ENCODE assay signal across 21 cellular contexts in genomic region chr6:16199792-16200191, GRCh38. TPM values are rescaled to one million over a fixed set of nuclear protein-coding genes. Genes with fewer than 3 reads are reported as not detected.
A peak's percentile ranks its signal among the peaks of the same experiment; 100 is the strongest.
DNase-seq lines count a peak whose midpoint lies in the region; ATAC-seq and TF ChIP-seq lines count a peak whose summit lies in the region.
"Had no signal": no experiment of that assay in that cellular context is flagged by ENCODE, and none has a peak within 500 bp of the region (broad histone marks: within the 10 kb centered on the region; RNA-seq: fewer than 3 reads in every experiment).

No MANE protein-coding gene starts in this region.

- no peak overlapping the region for H3K9ac ChIP-seq in OCI-LY3 (ENCODE audit: low read length)

- H3K4me3 Mint-ChIP-seq in GM23338: no peak overlapping the region
- no peak overlapping the region for H3K4me3 Mint-ChIP-seq in activated T-helper 1 cell treated with anti-CD3 and anti-CD28 coated beads, Interleukin-12 subunit alpha, Interleukin-12 subunit beta, Interleukin-2, Interleukin-4 antibody, amounts not matched to agents 30 ng/mL and 10 ng/mL and 1 ng/mL, durations not matched to agents 14 hours and 24 hours and 36 hours
- H3K4me3 Mint-ChIP-seq: activated naive CD4-positive, alpha-beta T cell treated with anti-CD3 and anti-CD28 coated beads, Interleukin-2, amount 10 ng/mL, durations not matched to agents 7 days and 5 days; H9; stimulated activated naive CD8-positive, alpha-beta T cell treated with anti-CD3 and anti-CD28 coated beads, Interleukin-15, amount 100 ng/mL, for 72 hours had no signal

- peaks cover 7% of the 10 kb centered on the region; the same call in 2 of the 3 replicates for H3K4me1 Mint-ChIP-seq in GM23338
- H3K4me1 Mint-ChIP-seq in activated T-helper 1 cell treated with anti-CD3 and anti-CD28 coated beads, Interleukin-12 subunit alpha, Interleukin-12 subunit beta, Interleukin-2, Interleukin-4 antibody, amounts not matched to agents 30 ng/mL and 10 ng/mL and 1 ng/mL, durations not matched to agents 14 hours and 24 hours and 36 hours (ENCODE audit: low read depth): no peaks in the 10 kb centered on the region
- H3K4me1 Mint-ChIP-seq: activated naive CD4-positive, alpha-beta T cell treated with anti-CD3 and anti-CD28 coated beads, Interleukin-2, amount 10 ng/mL, durations not matched to agents 7 days and 5 days; stimulated activated naive CD8-positive, alpha-beta T cell treated with anti-CD3 and anti-CD28 coated beads, Interleukin-15, amount 100 ng/mL, for 72 hours had no signal

- DNase-seq in GM23338 (ENCODE audit: low spot score) (no peak), globus pallidus (ENCODE audit: low spot score) (peak; percentile 26), gastrocnemius medialis (no peak), BE2C (no peak), COR-L47 (lab: John Stamatoyannopoulos, UW) (no peak)
- DNase-seq in activated T-helper 1 cell treated with anti-CD3 and anti-CD28 coated beads, Interleukin-12 subunit alpha, Interleukin-12 subunit beta, Interleukin-2, Interleukin-4 antibody, amounts not matched to agents 30 ng/mL and 10 ng/mL and 1 ng/mL, durations not matched to agents 14 hours and 24 hours and 36 hours (ENCODE audit: low spot score): no peak
- DNase-seq: activated naive CD4-positive, alpha-beta T cell treated with anti-CD3 and anti-CD28 coated beads, Interleukin-2, amount 10 ng/mL, durations not matched to agents 7 days and 5 days; activated T-cell treated with anti-CD3 and anti-CD28 coated beads for 4 hours; brain microvascular endothelial cell; dermis blood vessel endothelial cell; EL; H9; KBM-7; NCI-H2081 treated with DMSO at 0.1 percent for 48 hours; NCI-H526 treated with DMSO at 0.1 percent for 48 hours; sigmoid colon; stimulated activated CD4-positive, alpha-beta T cell treated with anti-CD3 and anti-CD28 coated beads, Interleukin-2, amount 100 ng/mL, for 24 hours; stimulated activated naive CD8-positive, alpha-beta T cell treated with anti-CD3 and anti-CD28 coated beads, Interleukin-15, amount 100 ng/mL, for 72 hours had no signal

- H3K27ac ChIP-seq in GM23338 (ENCODE audit: low read depth): no peak overlapping the region
- H3K27ac ChIP-seq in OCI-LY3 (ENCODE audit: low read length): no peak overlapping the region
- H3K27ac ChIP-seq in gastrocnemius medialis: no peak overlapping the region
- H3K27ac ChIP-seq: brain microvascular endothelial cell, gastroesophageal sphincter, sigmoid colon had no signal

- H3K36me3 ChIP-seq in GM23338 (ENCODE audit: insufficient read depth) (no peaks in the 10 kb centered on the region), OCI-LY3 (replicated peaks; ENCODE audit: low read depth, low read length) (no peaks in the 10 kb centered on the region), gastrocnemius medialis (no peaks in the 10 kb centered on the region), BE2C (no peaks in the 10 kb centered on the region)
- H3K36me3 ChIP-seq: brain microvascular endothelial cell, gastroesophageal sphincter, sigmoid colon had no signal

- H3K4me2 ChIP-seq in GM23338 (no peak overlapping the region), OCI-LY3 (ENCODE audit: low read length) (peak overlapping the region; percentile 99)

- H3F3A ChIP-seq in GM23338 (replicated peaks; ENCODE audit: low read depth): no peaks in the 10 kb centered on the region

- H3K36me3 Mint-ChIP-seq in GM23338 (ENCODE audit: low read depth): no peaks in the 10 kb centered on the region
- no peaks in the 10 kb centered on the region for H3K36me3 Mint-ChIP-seq in activated T-helper 1 cell treated with anti-CD3 and anti-CD28 coated beads, Interleukin-12 subunit alpha, Interleukin-12 subunit beta, Interleukin-2, Interleukin-4 antibody, amounts not matched to agents 30 ng/mL and 10 ng/mL and 1 ng/mL, durations not matched to agents 14 hours and 24 hours and 36 hours (ENCODE audit: low read depth)
- H3K36me3 Mint-ChIP-seq: activated naive CD4-positive, alpha-beta T cell treated with anti-CD3 and anti-CD28 coated beads, Interleukin-2, amount 10 ng/mL, durations not matched to agents 7 days and 5 days had no signal

- TF ChIP-seq CTCF in GM23338 (conservative IDR thresholded peaks at IDR 0.05; ENCODE audit: low read depth in 2 of 2) (no peak), OCI-LY3 (IDR thresholded peaks at IDR 0.05; ENCODE audit: low read depth, low read length) (no peak), gastrocnemius medialis (IDR thresholded peaks at IDR 0.05 in 4 of 5, conservative IDR thresholded peaks at IDR 0.05 in 1 of 5) (no peak), BE2C (IDR thresholded peaks at IDR 0.05; ENCODE audit: low read depth, low read length) (no peak)

- intact Hi-C loops in gastrocnemius medialis (cut with DNase I; ENCODE audit: low total_unique reads): no loop called here
- intact Hi-C loops in activated T-helper 1 cell treated with anti-CD3 and anti-CD28 coated beads, Interleukin-12 subunit alpha, Interleukin-12 subunit beta, Interleukin-2, Interleukin-4 antibody, amounts not matched to agents 30 ng/mL and 10 ng/mL and 1 ng/mL, durations not matched to agents 14 hours and 24 hours and 36 hours (cut with micrococcal nuclease): loop anchor here (10.0 kb wide), 1 partner anchor 675 kb away; no protein-coding TSS in a partner anchor

- no peaks in the 10 kb centered on the region for H3K9me2 ChIP-seq in GM23338 (ENCODE audit: insufficient read depth)

- H3K79me2 ChIP-seq in GM23338 (replicated peaks; ENCODE audit: insufficient read depth) (no peaks in the 10 kb centered on the region), OCI-LY3 (ENCODE audit: low read length) (no peaks in the 10 kb centered on the region)

- H2AFZ ChIP-seq in GM23338 (0 out of 2 replicates have a peak overlapping the region, but pooled peaks have one; percentile 90), OCI-LY3 (ENCODE audit: low read depth, low read length) (no peak overlapping the region)

- H3K27me3 ChIP-seq in GM23338 (ENCODE audit: insufficient read depth) (no peaks in the 10 kb centered on the region), OCI-LY3 (ENCODE audit: low read depth, low read length) (no peaks in the 10 kb centered on the region), gastrocnemius medialis (no peaks in the 10 kb centered on the region), BE2C (no peaks in the 10 kb centered on the region)
- H3K27me3 ChIP-seq: brain microvascular endothelial cell, sigmoid colon had no signal

- H4K20me1 ChIP-seq in GM23338 (replicated peaks; ENCODE audit: insufficient read depth) (no peaks in the 10 kb centered on the region), OCI-LY3 (ENCODE audit: insufficient read depth, low read length) (no peaks in the 10 kb centered on the region)

- no peaks in the 10 kb centered on the region for H3K27me3 Mint-ChIP-seq in GM23338 (ENCODE audit: insufficient read depth, low read depth, poor library complexity)
- H3K27me3 Mint-ChIP-seq in activated T-helper 1 cell treated with anti-CD3 and anti-CD28 coated beads, Interleukin-12 subunit alpha, Interleukin-12 subunit beta, Interleukin-2, Interleukin-4 antibody, amounts not matched to agents 30 ng/mL and 10 ng/mL and 1 ng/mL, durations not matched to agents 14 hours and 24 hours and 36 hours (ENCODE audit: insufficient read depth): peaks cover 25% of the 10 kb centered on the region

- no peak overlapping the region for H3K27ac Mint-ChIP-seq in GM23338
- no peak overlapping the region for H3K27ac Mint-ChIP-seq in activated T-helper 1 cell treated with anti-CD3 and anti-CD28 coated beads, Interleukin-12 subunit alpha, Interleukin-12 subunit beta, Interleukin-2, Interleukin-4 antibody, amounts not matched to agents 30 ng/mL and 10 ng/mL and 1 ng/mL, durations not matched to agents 14 hours and 24 hours and 36 hours
- H3K27ac Mint-ChIP-seq: activated naive CD4-positive, alpha-beta T cell treated with anti-CD3 and anti-CD28 coated beads, Interleukin-2, amount 10 ng/mL, durations not matched to agents 7 days and 5 days; H9; stimulated activated naive CD8-positive, alpha-beta T cell treated with anti-CD3 and anti-CD28 coated beads, Interleukin-15, amount 100 ng/mL, for 72 hours had no signal

- no peaks in the 10 kb centered on the region for H3K9me3 ChIP-seq in OCI-LY3 (ENCODE audit: insufficient read depth, low read length)
- H3K9me3 ChIP-seq in gastrocnemius medialis: no peaks in the 10 kb centered on the region
- H3K9me3 ChIP-seq in BE2C: no peaks in the 10 kb centered on the region; the same call in 1 of the 2 replicates
- H3K9me3 ChIP-seq: gastroesophageal sphincter, sigmoid colon had no signal

- ATAC-seq in GM23338 (no peak), gastrocnemius medialis (peak in 1 of 2 donors; percentile 39), GM21526 (IDR thresholded peaks at IDR 0.05; ENCODE audit: low FRiP score, unreplicated experiment) (no peak)
- ATAC-seq: gastroesophageal sphincter; stimulated activated naive CD8-positive, alpha-beta T cell treated with anti-CD3 and anti-CD28 coated beads, Interleukin-15, amount 100 ng/mL, for 72 hours had no signal

- H3K4me1 ChIP-seq in GM23338 (ENCODE audit: insufficient read depth) (no peaks in the 10 kb centered on the region), OCI-LY3 (ENCODE audit: low read length) (peaks cover 14% of the 10 kb centered on the region), gastrocnemius medialis (peaks cover 0 to 14% of the 10 kb centered on the region in 2 donors), BE2C (no peaks in the 10 kb centered on the region)

- no peak overlapping the region for H3K4me3 ChIP-seq in GM23338
- no peak overlapping the region for H3K4me3 ChIP-seq in OCI-LY3 (ENCODE audit: low read length)
- H3K4me3 ChIP-seq in gastrocnemius medialis: peak overlapping the region in 3 of 4 donors; percentile 36 to 39 (median 38)
- H3K4me3 ChIP-seq in BE2C (ENCODE audit: low read depth, low read length): no peak overlapping the region
- H3K4me3 ChIP-seq: sigmoid colon had no signal

- TF ChIP-seq POLR2A in gastrocnemius medialis (IDR thresholded peaks at IDR 0.05): no peak

- H3K9me3 Mint-ChIP-seq in GM23338: no peaks in the 10 kb centered on the region; the same call in 2 of the 3 replicates
- H3K9me3 Mint-ChIP-seq in activated T-helper 1 cell treated with anti-CD3 and anti-CD28 coated beads, Interleukin-12 subunit alpha, Interleukin-12 subunit beta, Interleukin-2, Interleukin-4 antibody, amounts not matched to agents 30 ng/mL and 10 ng/mL and 1 ng/mL, durations not matched to agents 14 hours and 24 hours and 36 hours: no peaks in the 10 kb centered on the region
- H3K9me3 Mint-ChIP-seq: activated naive CD4-positive, alpha-beta T cell treated with anti-CD3 and anti-CD28 coated beads, Interleukin-2, amount 10 ng/mL, durations not matched to agents 7 days and 5 days; H9; stimulated activated naive CD8-positive, alpha-beta T cell treated with anti-CD3 and anti-CD28 coated beads, Interleukin-15, amount 100 ng/mL, for 72 hours had no signal

- in situ Hi-C loops in gastrocnemius medialis (cut with MboI; ENCODE audit: low sequenced_read_pairs in 4 of 4): loop anchor here in 2 of 4 donors (10.0 to 25.0 kb wide), 3 partner anchors 212 to 505 kb away; no protein-coding TSS in a partner anchor

RNA-seq across cellular contexts. Expression of gene GMPR, which starts 38.6 kb away (rescaled TPM):
- 0.35 and 1.3 TPM in 2 replicates for total RNA-seq in GM23338 (2014; rRNA removed; shearing (Covaris generic))
- polyA plus RNA-seq in GM23338 (2016; fragmentation: Nextera tagmentation; extraction: Ambion mirVana): 0.23 and 0.64 TPM in 2 replicates
- 100 to 1,000 TPM; 109 to 266 (median 239) TPM for total RNA-seq in gastrocnemius medialis
- 8.8 TPM for polyA plus RNA-seq in BE2C (2012; ENCODE audit: insufficient read depth, insufficient read length, low read depth)
- total RNA-seq in activated T-helper 1 cell treated with anti-CD3 and anti-CD28 coated beads, Interleukin-12 subunit alpha, Interleukin-12 subunit beta, Interleukin-2, Interleukin-4 antibody, amounts not matched to agents 30 ng/mL and 10 ng/mL and 1 ng/mL, durations not matched to agents 14 hours and 24 hours and 36 hours: 0.96 and 1.2 TPM in 2 replicates

Comparison
In these comparisons a context has a peak if more than half of its experiments do, and no peak if none do; other contexts are left out.
1. H3K4me3 ChIP-seq: peak in gastrocnemius medialis (3 of 4); none in GM23338 (single experiment), OCI-LY3 (single experiment) and BE2C (single experiment).
2. RNA of gene GMPR, which starts 38.6 kb away (total RNA-seq): 109 to 266 TPM in gastrocnemius medialis; 0.96 to 1.2 TPM in activated T-helper 1 cell treated with anti-CD3 and anti-CD28 coated beads, Interleukin-12 subunit alpha, Interleukin-12 subunit beta, Interleukin-2, Interleukin-4 antibody, amounts not matched to agents 30 ng/mL and 10 ng/mL and 1 ng/mL, durations not matched to agents 14 hours and 24 hours and 36 hours and 0.35 to 1.3 TPM in GM23338; every median in the first group is over 10 times any median in the second.